Comparison of ENCODE assay signal across 1 cellular context in the genomic region with DNA sequence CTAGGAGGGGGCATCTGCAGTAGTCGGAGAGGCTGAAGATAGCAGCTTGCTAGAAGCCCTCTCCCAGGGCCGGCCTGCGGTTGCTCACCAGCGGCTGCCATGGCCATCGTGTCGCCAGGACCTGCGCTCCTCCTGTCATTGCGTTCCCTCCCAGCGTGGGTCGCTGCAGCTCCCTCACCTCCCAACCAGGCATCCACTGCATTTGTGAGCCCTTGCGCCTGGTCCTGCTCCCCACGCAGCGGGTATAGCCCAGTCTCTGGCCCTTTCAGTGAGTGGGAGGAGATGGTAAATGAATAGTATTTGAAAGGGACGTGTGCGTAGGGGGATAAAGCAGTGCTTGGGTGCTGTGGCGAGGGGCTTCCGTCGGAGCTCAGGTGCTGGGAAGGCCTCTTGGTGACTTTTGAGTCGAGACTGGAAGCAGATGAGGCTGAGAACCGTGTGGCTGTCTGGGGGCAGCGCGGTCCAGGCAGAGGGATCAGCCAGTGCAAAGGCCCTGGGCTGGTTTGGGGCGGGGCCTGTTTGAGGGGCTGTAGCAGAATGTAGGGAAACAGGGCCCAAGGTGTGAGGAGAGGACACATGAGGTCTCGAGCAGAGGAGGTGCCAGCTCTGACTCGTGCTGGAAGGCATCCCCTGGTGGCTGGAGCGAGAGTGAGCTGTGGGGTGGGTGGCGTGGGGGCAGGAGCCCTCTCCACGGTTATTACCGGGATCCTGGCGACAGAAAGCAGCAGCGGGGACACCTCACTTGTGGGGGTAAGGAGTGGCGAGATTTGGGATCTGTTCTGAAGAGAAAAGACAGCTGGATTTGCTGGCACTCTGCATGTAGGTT.
TF ChIP-seq lines count a peak whose summit lies in the region.

No MANE protein-coding gene starts in this region.

TF ChIP-seq in WTC11, 78 proteins besides CTCF, POLR2A, EP300 and RAD21 (continued from another document):
- TF ChIP-seq, protein P1, sequence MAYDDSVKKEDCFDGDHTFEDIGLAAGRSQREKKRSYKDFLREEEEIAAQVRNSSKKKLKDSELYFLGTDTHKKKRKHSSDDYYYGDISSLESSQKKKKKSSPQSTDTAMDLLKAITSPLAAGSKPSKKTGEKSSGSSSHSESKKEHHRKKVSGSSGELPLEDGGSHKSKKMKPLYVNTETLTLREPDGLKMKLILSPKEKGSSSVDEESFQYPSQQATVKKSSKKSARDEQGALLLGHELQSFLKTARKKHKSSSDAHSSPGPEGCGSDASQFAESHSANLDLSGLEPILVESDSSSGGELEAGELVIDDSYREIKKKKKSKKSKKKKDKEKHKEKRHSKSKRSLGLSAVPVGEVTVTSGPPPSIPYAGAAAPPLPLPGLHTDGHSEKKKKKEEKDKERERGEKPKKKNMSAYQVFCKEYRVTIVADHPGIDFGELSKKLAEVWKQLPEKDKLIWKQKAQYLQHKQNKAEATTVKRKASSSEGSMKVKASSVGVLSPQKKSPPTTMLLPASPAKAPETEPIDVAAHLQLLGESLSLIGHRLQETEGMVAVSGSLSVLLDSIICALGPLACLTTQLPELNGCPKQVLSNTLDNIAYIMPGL (CRISPR knock-in tag; IDR thresholded peaks at IDR 0.05) = no peak
- no peak for TF ChIP-seq ZNF416 (CRISPR knock-in tag; IDR thresholded peaks at IDR 0.05)
- no peak for TF ChIP-seq ZBTB21 (CRISPR knock-in tag; IDR thresholded peaks at IDR 0.05; ENCODE audit: borderline replicate concordance)
- TF ChIP-seq RELA (CRISPR knock-in tag; IDR thresholded peaks at IDR 0.05; ENCODE audit: borderline replicate concordance) = no peak
- no peak for TF ChIP-seq ETV6 (CRISPR knock-in tag; IDR thresholded peaks at IDR 0.05)
- TF ChIP-seq PRRX2 (CRISPR knock-in tag; IDR thresholded peaks at IDR 0.05) = no peak
- TF ChIP-seq, protein P2, sequence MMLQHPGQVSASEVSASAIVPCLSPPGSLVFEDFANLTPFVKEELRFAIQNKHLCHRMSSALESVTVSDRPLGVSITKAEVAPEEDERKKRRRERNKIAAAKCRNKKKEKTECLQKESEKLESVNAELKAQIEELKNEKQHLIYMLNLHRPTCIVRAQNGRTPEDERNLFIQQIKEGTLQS (CRISPR knock-in tag; conservative IDR thresholded peaks at IDR 0.05) = no peak
- TF ChIP-seq, protein P3, sequence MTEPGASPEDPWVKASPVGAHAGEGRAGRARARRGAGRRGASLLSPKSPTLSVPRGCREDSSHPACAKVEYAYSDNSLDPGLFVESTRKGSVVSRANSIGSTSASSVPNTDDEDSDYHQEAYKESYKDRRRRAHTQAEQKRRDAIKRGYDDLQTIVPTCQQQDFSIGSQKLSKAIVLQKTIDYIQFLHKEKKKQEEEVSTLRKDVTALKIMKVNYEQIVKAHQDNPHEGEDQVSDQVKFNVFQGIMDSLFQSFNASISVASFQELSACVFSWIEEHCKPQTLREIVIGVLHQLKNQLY (CRISPR knock-in tag; IDR thresholded peaks at IDR 0.05) = no peak
- TF ChIP-seq ZNF317 (CRISPR knock-in tag; IDR thresholded peaks at IDR 0.05; ENCODE audit: borderline replicate concordance, low read depth) = no peak
- TF ChIP-seq ELF4 (CRISPR knock-in tag; IDR thresholded peaks at IDR 0.05; ENCODE audit: low read depth) = no peak
- TF ChIP-seq ZNF121 (CRISPR knock-in tag; IDR thresholded peaks at IDR 0.05) = no peak
- TF ChIP-seq, protein P4, sequence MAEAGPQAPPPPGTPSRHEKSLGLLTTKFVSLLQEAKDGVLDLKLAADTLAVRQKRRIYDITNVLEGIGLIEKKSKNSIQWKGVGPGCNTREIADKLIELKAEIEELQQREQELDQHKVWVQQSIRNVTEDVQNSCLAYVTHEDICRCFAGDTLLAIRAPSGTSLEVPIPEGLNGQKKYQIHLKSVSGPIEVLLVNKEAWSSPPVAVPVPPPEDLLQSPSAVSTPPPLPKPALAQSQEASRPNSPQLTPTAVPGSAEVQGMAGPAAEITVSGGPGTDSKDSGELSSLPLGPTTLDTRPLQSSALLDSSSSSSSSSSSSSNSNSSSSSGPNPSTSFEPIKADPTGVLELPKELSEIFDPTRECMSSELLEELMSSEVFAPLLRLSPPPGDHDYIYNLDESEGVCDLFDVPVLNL (CRISPR knock-in tag; IDR thresholded peaks at IDR 0.05; ENCODE audit: borderline replicate concordance, low read depth) = no peak
TF ChIP-seq in WTC11: peak in this region for 0.
